Comparison of ENCODE assay signal across 9 cellular contexts in the genomic region with DNA sequence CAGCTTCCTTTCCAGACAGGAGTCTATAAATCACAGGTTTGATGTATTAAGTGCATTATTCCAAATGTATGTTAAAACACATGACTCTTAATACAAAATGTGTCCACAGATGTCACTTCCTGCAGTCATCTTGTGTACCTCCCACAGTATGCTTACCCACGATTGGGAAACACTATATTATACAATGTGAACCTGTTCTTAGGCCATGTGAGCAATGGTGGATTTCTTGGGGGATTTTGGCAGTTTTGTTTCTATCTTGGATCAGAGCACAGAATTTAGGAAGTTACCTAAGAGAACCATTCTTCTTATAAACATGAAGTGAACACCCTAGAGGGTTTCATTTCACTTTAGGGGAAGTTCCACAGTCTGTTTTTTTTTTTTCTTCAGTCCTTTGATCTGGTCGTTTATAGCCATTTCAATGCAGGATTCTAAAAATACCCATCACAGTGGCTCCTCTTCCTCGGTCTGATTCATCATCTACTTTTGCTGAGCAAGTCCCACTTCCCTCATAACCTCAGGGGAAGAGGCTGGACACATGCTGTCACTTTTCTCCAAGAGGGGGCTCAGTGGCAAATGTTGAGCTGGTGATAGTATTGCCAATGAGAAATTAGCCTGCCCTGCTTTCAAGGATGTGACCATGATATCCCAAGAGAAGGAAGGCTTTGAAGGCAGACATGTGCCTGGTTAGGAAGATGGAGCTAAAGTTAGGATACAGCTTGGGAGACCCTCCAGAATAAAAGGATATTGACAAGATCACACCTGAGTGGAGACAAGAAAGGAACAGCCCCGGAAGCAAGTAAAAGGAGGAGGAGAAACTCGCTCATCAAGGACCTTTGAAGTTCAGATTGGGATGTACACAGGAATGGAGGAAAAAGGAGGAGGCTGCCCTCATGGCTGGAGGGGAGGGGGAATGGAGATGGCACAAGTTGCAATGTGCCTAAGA. TPM values are rescaled to one million over a fixed set of nuclear protein-coding genes. Genes with fewer than 3 reads are reported as not detected.
DNase-seq lines count a peak whose midpoint lies in the region; ATAC-seq and TF ChIP-seq lines count a peak whose summit lies in the region.
"Had no signal": no experiment of that assay in that cellular context is flagged by ENCODE, and none has a peak within 500 bp of the region (broad histone marks: within the 10 kb centered on the region; RNA-seq: fewer than 3 reads in every experiment).

No MANE protein-coding gene starts in this region.

- H3K9me3 ChIP-seq in T-helper 17 cell (ENCODE audit: control insufficient read depth, low read length, poor library complexity, severe bottlenecking), result no peaks in the 10 kb centered on the region
- no peaks in the 10 kb centered on the region for H3K9me3 ChIP-seq in transverse colon

- H3K27ac ChIP-seq in transverse colon (peak overlapping the region; percentile 3 to 49 (median 32)), GM23338 (ENCODE audit: low read depth) (no peak overlapping the region)

- H3K4me3 ChIP-seq in transverse colon (no peak overlapping the region), GM23338 (no peak overlapping the region)

- no peaks in the 10 kb centered on the region for H3K79me2 ChIP-seq in GM23338 (replicated peaks; ENCODE audit: insufficient read depth)

- 22 to 51% methylated on average over 3 to 5 of the region's 5 CpGs for WGBS in transverse colon (ENCODE audit: low coverage in 1 of 2), 2 donors

- no peaks in the 10 kb centered on the region for H3K9me2 ChIP-seq in GM23338 (ENCODE audit: insufficient read depth)

- H3F3A ChIP-seq in GM23338 (replicated peaks; ENCODE audit: low read depth), result no peaks in the 10 kb centered on the region

- no peaks in the 10 kb centered on the region for H3K36me3 Mint-ChIP-seq in activated naive CD4-positive, alpha-beta T cell treated with anti-CD3 and anti-CD28 coated beads for 36 hours (ENCODE audit: low read depth)
- H3K36me3 Mint-ChIP-seq in T-helper 17 cell (ENCODE audit: low read depth), result no peaks in the 10 kb centered on the region
- H3K36me3 Mint-ChIP-seq in GM23338 (ENCODE audit: low read depth), result no peaks in the 10 kb centered on the region

- H3K36me3 ChIP-seq in transverse colon (no peaks in the 10 kb centered on the region), GM23338 (ENCODE audit: insufficient read depth) (no peaks in the 10 kb centered on the region)

- H3K4me1 Mint-ChIP-seq in activated naive CD4-positive, alpha-beta T cell treated with anti-CD3 and anti-CD28 coated beads for 36 hours (ENCODE audit: low read depth), result peaks cover 40% of the 10 kb centered on the region
- peaks cover 26% of the 10 kb centered on the region for H3K4me1 Mint-ChIP-seq in T-helper 17 cell
- H3K4me1 Mint-ChIP-seq in GM23338, result peaks cover 4% of the 10 kb centered on the region; the same call in 1 of the 3 replicates

- no peak for TF ChIP-seq EP300 in transverse colon (IDR thresholded peaks at IDR 0.05; ENCODE audit: low read depth)

- peaks cover 2% of the 10 kb centered on the region for H3K27me3 Mint-ChIP-seq in activated naive CD4-positive, alpha-beta T cell treated with anti-CD3 and anti-CD28 coated beads for 36 hours (ENCODE audit: low read depth)
- no peaks in the 10 kb centered on the region for H3K27me3 Mint-ChIP-seq in T-helper 17 cell
- peaks cover 2% of the 10 kb centered on the region for H3K27me3 Mint-ChIP-seq in GM23338 (ENCODE audit: insufficient read depth, low read depth, poor library complexity)

- ATAC-seq in HG03108 (IDR thresholded peaks at IDR 0.05; ENCODE audit: unreplicated experiment) (peak; percentile 37), T-helper 17 cell (peak; percentile 85), GM23338 (no peak)

- H3K4me1 ChIP-seq in transverse colon, result peaks cover 0 to 3% (median 0%) of the 10 kb centered on the region in 4 donors
- H3K4me1 ChIP-seq in GM23338 (ENCODE audit: insufficient read depth), result no peaks in the 10 kb centered on the region

- no peak overlapping the region for H2AFZ ChIP-seq in GM23338

- intact Hi-C loops in activated naive CD4-positive, alpha-beta T cell treated with anti-CD3 and anti-CD28 coated beads for 36 hours (cut with micrococcal nuclease), result loop anchor here (1.0 to 5.0 kb wide), 14 partner anchors 8 to 521 kb away; a partner anchor contains a TSS
- intact Hi-C loops in transverse colon (cut with DNase I; ENCODE audit: low total_unique reads), result no loop called here

- CTCF ChIA-PET in activated naive CD4-positive, alpha-beta T cell treated with anti-CD3 and anti-CD28 coated beads for 36 hours (lab: Charles Lee), result interaction anchor here (1.5 to 2.0 kb wide), 6 partner anchors 9 to 208 kb away, joined by 3 to 7 read pairs (median 4); no protein-coding TSS in a partner anchor

- no peaks in the 10 kb centered on the region for H3K9me3 Mint-ChIP-seq in activated naive CD4-positive, alpha-beta T cell treated with anti-CD3 and anti-CD28 coated beads for 36 hours
- no peaks in the 10 kb centered on the region for H3K9me3 Mint-ChIP-seq in GM23338

- H4K20me1 ChIP-seq in GM23338 (replicated peaks; ENCODE audit: insufficient read depth), result no peaks in the 10 kb centered on the region

- in situ Hi-C loops in transverse colon (cut with MboI; ENCODE audit: low pct_ligation_motif_present in 1 of 4, low pct_unique_long_range_greater_than_20kb in 1 of 4, low sequenced_read_pairs in 3 of 4), result no loop called here

- H3K4me2 ChIP-seq in GM23338, result no peak overlapping the region

- no peak for TF ChIP-seq POLR2A in transverse colon (IDR thresholded peaks at IDR 0.05)

- H3K27me3 ChIP-seq in transverse colon, result no peaks in the 10 kb centered on the region
- H3K27me3 ChIP-seq in GM23338 (ENCODE audit: insufficient read depth), result no peaks in the 10 kb centered on the region

- peak overlapping the region; percentile 17 for H3K4me3 Mint-ChIP-seq in activated naive CD4-positive, alpha-beta T cell treated with anti-CD3 and anti-CD28 coated beads for 36 hours
- H3K4me3 Mint-ChIP-seq in T-helper 17 cell (peak overlapping the region; percentile 60), GM23338 (no peak overlapping the region)

- peak; percentile 62 for DNase-seq in activated naive CD4-positive, alpha-beta T cell treated with anti-CD3 and anti-CD28 coated beads for 36 hours
- DNase-seq in activated naive CD4-positive, alpha-beta T cell treated with anti-CD3 and anti-CD28 coated beads, Interleukin-2, amount 50 U/mL, for 16 hours, result no peak
- DNase-seq in T-helper 17 cell (no peak), transverse colon (no peak), NCI-H82 (lab: John Stamatoyannopoulos, UW) (no peak), GM23338 (ENCODE audit: low spot score) (no peak), SHP77 treated with DMSO at 0.1 percent for 48 hours (lab: John Stamatoyannopoulos, UW) (no peak)

- H3K27ac Mint-ChIP-seq in activated naive CD4-positive, alpha-beta T cell treated with anti-CD3 and anti-CD28 coated beads for 36 hours, result peak overlapping the region; percentile 89
- H3K27ac Mint-ChIP-seq in T-helper 17 cell (peak overlapping the region; percentile 89), GM23338 (no peak overlapping the region)

- TF ChIP-seq CTCF in transverse colon (IDR thresholded peaks at IDR 0.05) (no peak), GM23338 (conservative IDR thresholded peaks at IDR 0.05; ENCODE audit: low read depth in 2 of 2) (no peak)

TF ChIP-seq in GM23338, 12 proteins besides CTCF, POLR2A, EP300 and RAD21 (continues in another document):
- TF ChIP-seq ZNF114 (CRISPR knock-in tag; IDR thresholded peaks at IDR 0.05) (no peak), JUNB (IDR thresholded peaks at IDR 0.05; ENCODE audit: unreplicated experiment) (no peak), NANOG (IDR thresholded peaks at IDR 0.05; ENCODE audit: borderline replicate concordance) (no peak), STAT1 (IDR thresholded peaks at IDR 0.05; ENCODE audit: unreplicated experiment) (no peak)
- TF ChIP-seq, protein P1, sequence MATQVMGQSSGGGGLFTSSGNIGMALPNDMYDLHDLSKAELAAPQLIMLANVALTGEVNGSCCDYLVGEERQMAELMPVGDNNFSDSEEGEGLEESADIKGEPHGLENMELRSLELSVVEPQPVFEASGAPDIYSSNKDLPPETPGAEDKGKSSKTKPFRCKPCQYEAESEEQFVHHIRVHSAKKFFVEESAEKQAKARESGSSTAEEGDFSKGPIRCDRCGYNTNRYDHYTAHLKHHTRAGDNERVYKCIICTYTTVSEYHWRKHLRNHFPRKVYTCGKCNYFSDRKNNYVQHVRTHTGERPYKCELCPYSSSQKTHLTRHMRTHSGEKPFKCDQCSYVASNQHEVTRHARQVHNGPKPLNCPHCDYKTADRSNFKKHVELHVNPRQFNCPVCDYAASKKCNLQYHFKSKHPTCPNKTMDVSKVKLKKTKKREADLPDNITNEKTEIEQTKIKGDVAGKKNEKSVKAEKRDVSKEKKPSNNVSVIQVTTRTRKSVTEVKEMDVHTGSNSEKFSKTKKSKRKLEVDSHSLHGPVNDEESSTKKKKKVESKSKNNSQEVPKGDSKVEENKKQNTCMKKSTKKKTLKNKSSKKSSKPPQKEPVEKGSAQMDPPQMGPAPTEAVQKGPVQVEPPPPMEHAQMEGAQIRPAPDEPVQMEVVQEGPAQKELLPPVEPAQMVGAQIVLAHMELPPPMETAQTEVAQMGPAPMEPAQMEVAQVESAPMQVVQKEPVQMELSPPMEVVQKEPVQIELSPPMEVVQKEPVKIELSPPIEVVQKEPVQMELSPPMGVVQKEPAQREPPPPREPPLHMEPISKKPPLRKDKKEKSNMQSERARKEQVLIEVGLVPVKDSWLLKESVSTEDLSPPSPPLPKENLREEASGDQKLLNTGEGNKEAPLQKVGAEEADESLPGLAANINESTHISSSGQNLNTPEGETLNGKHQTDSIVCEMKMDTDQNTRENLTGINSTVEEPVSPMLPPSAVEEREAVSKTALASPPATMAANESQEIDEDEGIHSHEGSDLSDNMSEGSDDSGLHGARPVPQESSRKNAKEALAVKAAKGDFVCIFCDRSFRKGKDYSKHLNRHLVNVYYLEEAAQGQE (IDR thresholded peaks at IDR 0.05; ENCODE audit: unreplicated experiment), result no peak

RNA-seq across cellular contexts. Expression of a gene that starts 22.6 kb away (rescaled TPM):
- 1 to 10 TPM in 1 of 2 experiments, under 1 TPM in 1; 0.77 to 1.1 TPM for total RNA-seq in activated naive CD4-positive, alpha-beta T cell treated with anti-CD3 and anti-CD28 coated beads for 36 hours
- total RNA-seq in T-helper 17 cell, result 10 to 100 TPM; 18.0 to 34.8 TPM
- 1 to 10 TPM in 3 of 4 donors, not detected in 1; 3.0 to 5.2 (median 4.6) TPM for total RNA-seq in transverse colon
- total RNA-seq in GM23338 (2014; rRNA removed; shearing (Covaris generic)), result not detected in 2 replicates
- polyA plus RNA-seq in GM23338 (2016; fragmentation: Nextera tagmentation; extraction: Ambion mirVana), result 0.06 and 0.12 TPM in 2 replicates
- polyA plus RNA-seq: BJ had no signal
